In genomic region chr19:19508217-19508616, GRCh38 we compare ENCODE assay signal across 1 cellular context.
TF ChIP-seq lines count a peak whose summit lies in the region.

No MANE protein-coding gene starts in this region.

TF ChIP-seq in WTC11, 78 proteins besides CTCF, POLR2A, EP300 and RAD21 (continued from another document):
- TF ChIP-seq PRDM15 (CRISPR knock-in tag; IDR thresholded peaks at IDR 0.05) = no peak
- no peak for TF ChIP-seq ZNF512 (CRISPR knock-in tag; IDR thresholded peaks at IDR 0.05; ENCODE audit: borderline replicate concordance)
- no peak for TF ChIP-seq PREB (CRISPR knock-in tag; IDR thresholded peaks at IDR 0.05; ENCODE audit: borderline replicate concordance)
- TF ChIP-seq EMX1 (CRISPR knock-in tag; IDR thresholded peaks at IDR 0.05) = no peak
- TF ChIP-seq IRF1 (CRISPR knock-in tag; IDR thresholded peaks at IDR 0.05) = no peak
- TF ChIP-seq RORB (CRISPR knock-in tag; IDR thresholded peaks at IDR 0.05) = no peak
- no peak for TF ChIP-seq JAZF1 (CRISPR knock-in tag; IDR thresholded peaks at IDR 0.05)
- TF ChIP-seq AR (CRISPR knock-in tag; IDR thresholded peaks at IDR 0.05) = no peak
- no peak for TF ChIP-seq USF1 (CRISPR knock-in tag; IDR thresholded peaks at IDR 0.05)
- no peak for TF ChIP-seq IRF2 (CRISPR knock-in tag; IDR thresholded peaks at IDR 0.05; ENCODE audit: borderline replicate concordance, low read depth)
- TF ChIP-seq FOXP4 (CRISPR knock-in tag; IDR thresholded peaks at IDR 0.05) = no peak
- TF ChIP-seq ZNF425 (CRISPR knock-in tag; conservative IDR thresholded peaks at IDR 0.05) = no peak
- no peak for TF ChIP-seq ZNF532 (CRISPR knock-in tag; IDR thresholded peaks at IDR 0.05; ENCODE audit: borderline replicate concordance)
- no peak for TF ChIP-seq FOXP1 (CRISPR knock-in tag; IDR thresholded peaks at IDR 0.05; ENCODE audit: borderline replicate concordance)
- TF ChIP-seq SMAD3 (CRISPR knock-in tag; IDR thresholded peaks at IDR 0.05; ENCODE audit: borderline replicate concordance) = no peak
- TF ChIP-seq KAT7 (CRISPR knock-in tag; IDR thresholded peaks at IDR 0.05; ENCODE audit: borderline replicate concordance) = no peak
- no peak for TF ChIP-seq ZNF281 (CRISPR knock-in tag; IDR thresholded peaks at IDR 0.05)
- TF ChIP-seq E2F4 (CRISPR knock-in tag; IDR thresholded peaks at IDR 0.05; ENCODE audit: borderline replicate concordance, low read depth) = no peak
